Comparison of ENCODE assay signal across 1 cellular context in genomic region chr17:59892849-59893616, GRCh38.
TF ChIP-seq lines count a peak whose summit lies in the region.

RPS6KB1 (plus strand) TSS chr17:59893121; CDS start chr17:59893185, 64 bp downstream.
TUBD1 (minus strand) TSS chr17:59892943; CDS start chr17:59891002, 1,941 bp downstream.

TF ChIP-seq in HepG2, 621 proteins besides CTCF, POLR2A, EP300 and RAD21 (continued from another document and continues in another):
- TF ChIP-seq MLXIP (CRISPR knock-in tag; IDR thresholded peaks at IDR 0.05; ENCODE audit: borderline replicate concordance) (peak; percentile 47; the same call in 1 of the 2 replicates), ZNF318 (CRISPR knock-in tag; IDR thresholded peaks at IDR 0.05) (no peak), MXI1 (IDR thresholded peaks at IDR 0.05; ENCODE audit: borderline replicate concordance, low read depth, low read length) (peak; percentile 83; the same call in 1 of the 3 replicates), POLR2AphosphoS2 (IDR thresholded peaks at IDR 0.05; ENCODE audit: low read depth, low read length) (no peak), SIX4 (CRISPR knock-in tag; IDR thresholded peaks at IDR 0.05) (peak; percentile 45; the same call in 1 of the 2 replicates), RNF219 (CRISPR knock-in tag; IDR thresholded peaks at IDR 0.05) (no peak), NAIF1 (CRISPR knock-in tag; IDR thresholded peaks at IDR 0.05; ENCODE audit: borderline replicate concordance) (peak; percentile 98), DMTF1 (CRISPR knock-in tag; IDR thresholded peaks at IDR 0.05) (peak; percentile 68; the same call in 1 of the 2 replicates), ZNF75D (CRISPR knock-in tag; IDR thresholded peaks at IDR 0.05; ENCODE audit: borderline replicate concordance) (no peak), ZNF773 (CRISPR knock-in tag; IDR thresholded peaks at IDR 0.05; ENCODE audit: borderline replicate concordance) (peak; percentile 78; the same call in 1 of the 2 replicates), FOXA1 (IDR thresholded peaks at IDR 0.05) (no peak), FOXA1 (CRISPR knock-in tag; IDR thresholded peaks at IDR 0.05) (no peak; the same call in 1 of the 2 replicates), ZNF33B (CRISPR knock-in tag; IDR thresholded peaks at IDR 0.05) (peak; percentile 41; the same call in 1 of the 2 replicates), ZNF639 (CRISPR knock-in tag; conservative IDR thresholded peaks at IDR 0.05) (no peak; the same call in 1 of the 2 replicates), NR0B2 (CRISPR knock-in tag; IDR thresholded peaks at IDR 0.05) (peak; percentile 64; the same call in 1 of the 2 replicates), RCOR2 (CRISPR knock-in tag; IDR thresholded peaks at IDR 0.05) (no peak), MAFF (IDR thresholded peaks at IDR 0.05; ENCODE audit: low read depth, low read length) (no peak), GATAD2A (CRISPR knock-in tag; IDR thresholded peaks at IDR 0.05) (peak; percentile 22), ZNF768 (CRISPR knock-in tag; IDR thresholded peaks at IDR 0.05) (peak; percentile 67; the same call in 1 of the 2 replicates), NCOA5 (CRISPR knock-in tag; IDR thresholded peaks at IDR 0.05) (no peak), RBFOX2 (IDR thresholded peaks at IDR 0.05; ENCODE audit: low read depth, low read length) (peak; percentile 94), TFDP2 (CRISPR knock-in tag; IDR thresholded peaks at IDR 0.05) (peak; percentile 83), ZXDC (CRISPR knock-in tag; IDR thresholded peaks at IDR 0.05) (peak; percentile 79; the same call in 1 of the 2 replicates), NCOA1 (CRISPR knock-in tag; IDR thresholded peaks at IDR 0.05) (peak; percentile 15; the same call in 1 of the 2 replicates), NFIC (IDR thresholded peaks at IDR 0.05; ENCODE audit: low read length) (no peak), ZBTB7B (CRISPR knock-in tag; IDR thresholded peaks at IDR 0.05) (peak; percentile 86), ATF1 (CRISPR knock-in tag; IDR thresholded peaks at IDR 0.05) (no peak), ZNF709 (CRISPR knock-in tag; IDR thresholded peaks at IDR 0.05) (peak; percentile 90), ZNF431 (CRISPR knock-in tag; IDR thresholded peaks at IDR 0.05; ENCODE audit: borderline replicate concordance, low read depth) (peak; percentile 87), ZNF770 (CRISPR knock-in tag; IDR thresholded peaks at IDR 0.05) (no peak; the same call in 1 of the 2 replicates)
